In the genomic region with DNA sequence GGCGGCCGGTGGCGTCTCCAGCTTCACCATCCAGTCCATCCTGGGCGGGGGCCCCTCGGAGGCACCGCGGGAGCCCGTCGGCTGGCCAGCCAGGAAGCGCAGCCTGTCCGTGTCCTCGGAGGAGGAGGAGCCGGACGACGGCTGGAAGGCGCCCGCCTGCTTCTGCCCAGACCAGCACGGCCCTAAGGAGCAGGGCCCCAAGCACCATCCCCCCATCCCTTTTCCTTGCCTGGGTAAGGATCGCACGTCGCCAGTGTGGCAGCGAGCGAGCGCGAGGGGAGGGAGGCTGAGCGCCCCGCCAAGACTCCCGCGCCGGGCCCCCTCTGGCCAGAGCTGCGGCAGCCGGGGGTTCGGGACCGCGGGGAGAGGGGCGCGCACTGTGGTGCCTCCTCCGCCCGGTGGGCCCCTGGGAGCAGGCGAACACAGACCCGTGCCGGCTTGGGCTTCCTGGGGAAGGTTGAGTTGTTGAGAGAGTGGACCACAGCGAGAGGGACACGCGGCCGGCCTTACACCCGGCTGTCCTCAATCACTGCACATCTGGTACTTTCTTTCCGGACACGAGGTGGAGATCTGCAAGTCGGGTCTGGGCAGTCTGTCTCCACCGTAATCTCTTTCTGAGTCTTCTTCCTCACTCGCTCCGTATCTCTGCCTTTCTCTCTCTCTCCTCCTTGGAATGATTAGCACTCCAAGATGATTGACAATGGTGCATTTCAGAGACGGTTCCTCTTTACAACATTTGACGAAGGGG, we compare ENCODE assay signal across 11 cellular contexts. TPM values are rescaled to one million over a fixed set of nuclear protein-coding genes. Genes with fewer than 3 reads are reported as not detected.
A peak's percentile ranks its signal among the peaks of the same experiment; 100 is the strongest.
DNase-seq lines count a peak whose midpoint lies in the region; ATAC-seq and TF ChIP-seq lines count a peak whose summit lies in the region.
"Had no signal": no experiment of that assay in that cellular context is flagged by ENCODE, and none has a peak within 500 bp of the region (broad histone marks: within the 10 kb centered on the region; RNA-seq: fewer than 3 reads in every experiment).

No MANE protein-coding gene starts in this region.

- intact Hi-C loops in stomach (cut with DNase I; ENCODE audit: low total_unique reads): no loop called here

- DNase-seq in activated T-cell treated with anti-CD3 and anti-CD28 coated beads, Interleukin-2, amount 50 U/mL, for 24 hours: peak; percentile 53
- DNase-seq in activated T-cell treated with anti-CD3 and anti-CD28 coated beads for 4 hours: no peak
- DNase-seq in NT2/D1 (ENCODE audit: low read depth, low spot score): no peak
- DNase-seq in erythroblast (lab: John Stamatoyannopoulos, UW): peak; percentile 24 to 37
- no peak for DNase-seq in stomach
- no peak for DNase-seq in NCI-H187 (lab: John Stamatoyannopoulos, UW)
- no peak for DNase-seq in NCI-H2171 (lab: John Stamatoyannopoulos, UW)
- DNase-seq: NCI-H1694 treated with DMSO at 0.1 percent for 48 hours had no signal

- peaks cover 73% of the 10 kb centered on the region for H3K4me1 Mint-ChIP-seq in activated T-cell treated with anti-CD3 and anti-CD28 coated beads, Interleukin-2, amount 50 U/mL, for 24 hours (ENCODE audit: low read depth)

- no peak for TF ChIP-seq EP300 in stomach (IDR thresholded peaks at IDR 0.05)

- peaks cover 78% of the 10 kb centered on the region for H3K27me3 Mint-ChIP-seq in activated T-cell treated with anti-CD3 and anti-CD28 coated beads, Interleukin-2, amount 50 U/mL, for 24 hours

- no peak overlapping the region for H3K27ac ChIP-seq in stomach

- H3K9me3 ChIP-seq in NT2/D1 (ENCODE audit: insufficient read depth, low read length) (no peaks in the 10 kb centered on the region), stomach (no peaks in the 10 kb centered on the region)

- no peak overlapping the region for H3K9ac ChIP-seq in NT2/D1 (ENCODE audit: insufficient read length, low read depth)

- H3K4me3 Mint-ChIP-seq in activated T-cell treated with anti-CD3 and anti-CD28 coated beads, Interleukin-2, amount 50 U/mL, for 24 hours: peak overlapping the region; percentile 42

- 2 to 6% (median 4%) methylated on average over 28 to 55 of the region's 55 CpGs for WGBS in stomach, 5 donors

- peaks cover 100% of the 10 kb centered on the region for H3K27me3 ChIP-seq in NT2/D1 (ENCODE audit: insufficient read depth, insufficient read length)
- H3K27me3 ChIP-seq in stomach: peaks cover 77 to 100% (median 94%) of the 10 kb centered on the region in 3 donors

- no peak for TF ChIP-seq POLR2A in erythroblast (IDR thresholded peaks at IDR 0.05; ENCODE audit: low read length)
- TF ChIP-seq POLR2A in stomach (IDR thresholded peaks at IDR 0.05): no peak

- no peaks in the 10 kb centered on the region for H3K36me3 Mint-ChIP-seq in activated T-cell treated with anti-CD3 and anti-CD28 coated beads, Interleukin-2, amount 50 U/mL, for 24 hours (ENCODE audit: low read depth)

- H3K36me3 ChIP-seq in NT2/D1 (ENCODE audit: insufficient read depth, insufficient read length, low read length): no peaks in the 10 kb centered on the region
- no peaks in the 10 kb centered on the region for H3K36me3 ChIP-seq in stomach

- H3K9me3 Mint-ChIP-seq in activated T-cell treated with anti-CD3 and anti-CD28 coated beads, Interleukin-2, amount 50 U/mL, for 24 hours: no peaks in the 10 kb centered on the region

- peaks cover 12% of the 10 kb centered on the region for H3K4me1 ChIP-seq in NT2/D1 (ENCODE audit: insufficient read depth, insufficient read length)
- peaks cover 11 to 75% (median 50%) of the 10 kb centered on the region in 4 donors for H3K4me1 ChIP-seq in stomach

- no peak for TF ChIP-seq CTCF in stomach (IDR thresholded peaks at IDR 0.05)

- no peak for ATAC-seq in HG03565 (IDR thresholded peaks at IDR 0.05; ENCODE audit: unreplicated experiment)

- H3K27ac Mint-ChIP-seq in activated T-cell treated with anti-CD3 and anti-CD28 coated beads, Interleukin-2, amount 50 U/mL, for 24 hours: peak overlapping the region; percentile 82

- peak overlapping the region; percentile 15 for H3K4me3 ChIP-seq in NT2/D1 (ENCODE audit: insufficient read length, low read depth)
- H3K4me3 ChIP-seq in stomach: peak overlapping the region; percentile 7 to 43 (median 10)

RNA-seq across cellular contexts. Expression of a gene that starts 0.7 kb away (rescaled TPM):
- not detected for total RNA-seq in stomach
- polyA plus RNA-seq in stomach: not detected
- total RNA-seq: fibroblast of villous mesenchyme, skeletal muscle tissue had no signal

RNA-seq across cellular contexts. Expression of a gene that starts 5.6 kb away (rescaled TPM):
- total RNA-seq in stomach: 100 to 1,000 TPM in 3 of 5 donors, 10 to 100 TPM in 2; 51.3 to 160 (median 117) TPM
- 10 to 100 TPM; 33.4 to 45.4 (median 36.4) TPM for polyA plus RNA-seq in stomach

RNA-seq across cellular contexts. Expression of a gene that starts 12.8 kb away (rescaled TPM):
- total RNA-seq in stomach: under 1 TPM in 1 of 5 donors, not detected in 4; 0.37 TPM
- not detected for polyA plus RNA-seq in stomach
- total RNA-seq: fibroblast of villous mesenchyme, skeletal muscle tissue had no signal

Comparison
In these comparisons a context has a peak if more than half of its experiments do, and no peak if none do; other contexts are left out.
1. DNase-seq: peak in activated T-cell treated with anti-CD3 and anti-CD28 coated beads, Interleukin-2, amount 50 U/mL, for 24 hours (single experiment) and erythroblast (2 of 2); none in activated T-cell treated with anti-CD3 and anti-CD28 coated beads for 4 hours (single experiment), NT2/D1 (single experiment), stomach (single experiment), NCI-H187 (0 of 2) and NCI-H2171 (single experiment).